16 cellular contexts compared by ENCODE assay signal in the genomic region with DNA sequence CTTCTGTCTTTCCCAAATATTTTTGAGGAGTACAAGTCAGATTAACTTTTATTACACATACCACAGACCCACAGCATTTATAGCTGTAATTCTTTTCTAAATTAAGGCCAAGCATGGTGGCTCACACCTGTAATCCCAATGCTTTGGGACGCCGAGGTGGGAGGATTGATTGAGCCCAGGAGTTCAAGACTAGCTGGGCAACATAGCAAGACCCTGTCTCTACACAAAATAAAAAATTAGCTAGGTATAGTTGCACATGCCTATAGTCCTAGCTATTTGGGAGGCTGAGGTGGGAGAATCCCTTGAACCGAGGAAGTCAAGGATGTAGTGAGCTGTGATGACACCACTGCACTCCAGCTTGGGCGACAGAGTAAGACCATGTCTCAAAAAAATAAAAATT. TPM values are rescaled to one million over a fixed set of nuclear protein-coding genes. Genes with fewer than 3 reads are reported as not detected.
DNase-seq lines count a peak whose midpoint lies in the region; ATAC-seq, FAIRE-seq and TF ChIP-seq lines count a peak whose summit lies in the region.
"Had no signal": no experiment of that assay in that cellular context is flagged by ENCODE, and none has a peak within 500 bp of the region (broad histone marks: within the 10 kb centered on the region; RNA-seq: fewer than 3 reads in every experiment).

No MANE protein-coding gene starts in this region.

- H3K36me3 Mint-ChIP-seq in WTC11 (peaks cover 11% of the 10 kb centered on the region), type B pancreatic cell (peaks cover 54% of the 10 kb centered on the region)
- peaks cover 37% of the 10 kb centered on the region for H3K36me3 Mint-ChIP-seq in activated naive CD8-positive, alpha-beta T cell treated with anti-CD3 and anti-CD28 coated beads, Interleukin-2, amount 50 U/mL, for 24 hours (ENCODE audit: low read depth)

- no peaks in the 10 kb centered on the region for H3F3A ChIP-seq in PC-3 (ENCODE audit: low read length, unreplicated experiment)

- H3K4me3 ChIP-seq in H1 (ENCODE audit: extremely low read depth in 1 of 4, insufficient read depth in 2 of 4, low read depth in 3 of 4, low read length in 4 of 4) = no peak overlapping the region
- H3K4me3 ChIP-seq in PC-3 (ENCODE audit: low read length) = no peak overlapping the region

- DNase-seq in GM12891 (ENCODE audit: insufficient read length, low spot score) (no peak), WTC11 (ENCODE audit: low spot score) (no peak), H1 (ENCODE audit: low read depth in 1 of 2, low spot score in 2 of 2) (no peak), type B pancreatic cell (ENCODE audit: extremely low spot score, unreplicated experiment) (no peak), iPS-NIHi11 (ENCODE audit: low spot score) (no peak), PC-3 (no peak)
- DNase-seq in activated naive CD8-positive, alpha-beta T cell treated with anti-CD3 and anti-CD28 coated beads, Interleukin-2, amount 50 U/mL, for 24 hours = no peak
- DNase-seq: C1 segment of cervical spinal cord; Caco-2; CD8-positive, alpha-beta T cell; DMS153; DND-41; GOT3; H7; HCEC 1CT had no signal

- no peak overlapping the region for H3K56ac ChIP-seq in H1 (replicated peaks; ENCODE audit: insufficient read length, low read depth, low read length)

- no peak overlapping the region for H3K18ac ChIP-seq in H1 (ENCODE audit: extremely low read depth, low read length)

- 0 out of 2 replicates have a peak overlapping the region, but pooled peaks have one; percentile 90 for H2BK15ac ChIP-seq in H1 (ENCODE audit: low read length)

- peak overlapping the region; percentile 25; the same call in 1 of the 2 replicates for H4K8ac ChIP-seq in H1 (ENCODE audit: extremely low read depth, insufficient read depth, low read length)

- no peaks in the 10 kb centered on the region for H3K9me3 ChIP-seq in H1 (ENCODE audit: insufficient read depth in 2 of 2, low read depth in 1 of 2, low read length in 1 of 2)
- H3K9me3 ChIP-seq in PC-3 (ENCODE audit: low read length) = no peaks in the 10 kb centered on the region
- H3K9me3 ChIP-seq: Caco-2 had no signal

- H2AFZ ChIP-seq in H1 (ENCODE audit: low read length) (no peak overlapping the region), PC-3 (ENCODE audit: low read length) (no peak overlapping the region)

- H2BK120ac ChIP-seq in H1 (replicated peaks; ENCODE audit: low read depth, low read length) = no peak overlapping the region

- FAIRE-seq in GM12891 (lab: Jason Lieb, UNC) = peak; percentile 48
- FAIRE-seq in H1 (lab: Jason Lieb, UNC) = no peak
- FAIRE-seq: G401.6 had no signal

- TF ChIP-seq CTCF in WTC11 (IDR thresholded peaks at IDR 0.05) = no peak
- no peak for TF ChIP-seq CTCF in H1 (IDR thresholded peaks at IDR 0.05; ENCODE audit: control extremely low read depth in 1 of 3, insufficient read depth in 1 of 3, low read depth in 1 of 3, low read length in 3 of 3)
- TF ChIP-seq CTCF in type B pancreatic cell (conservative IDR thresholded peaks at IDR 0.05) = no peak
- no peak for TF ChIP-seq CTCF in PC-3 (conservative IDR thresholded peaks at IDR 0.05; ENCODE audit: low read depth, low read length)

- H3K9me2 ChIP-seq in PC-3 (replicated peaks; ENCODE audit: low read length) = no peaks in the 10 kb centered on the region

- H4K20me1 ChIP-seq in H1 (replicated peaks in 1 of 2; ENCODE audit: control insufficient read depth in 1 of 2, insufficient read depth in 2 of 2, low read length in 2 of 2) = no peaks in the 10 kb centered on the region
- H4K20me1 ChIP-seq in PC-3 (ENCODE audit: low read length) = no peaks in the 10 kb centered on the region

- no peak overlapping the region for H2AK5ac ChIP-seq in H1 (ENCODE audit: low read depth, low read length)

- peaks cover 2% of the 10 kb centered on the region; the same call in 1 of the 2 replicates for H3K79me1 ChIP-seq in H1 (ENCODE audit: low read depth, low read length)

- peaks cover 48% of the 10 kb centered on the region for H3K4me1 Mint-ChIP-seq in WTC11
- H3K4me1 Mint-ChIP-seq in type B pancreatic cell (ENCODE audit: unreplicated experiment) = peaks cover 8% of the 10 kb centered on the region
- peaks cover 38% of the 10 kb centered on the region for H3K4me1 Mint-ChIP-seq in activated naive CD8-positive, alpha-beta T cell treated with anti-CD3 and anti-CD28 coated beads, Interleukin-2, amount 50 U/mL, for 24 hours

- no peak overlapping the region for H3K14ac ChIP-seq in H1 (ENCODE audit: insufficient read length)

- H3K27me3 Mint-ChIP-seq in WTC11 (ENCODE audit: low read depth) (no peaks in the 10 kb centered on the region), type B pancreatic cell (no peaks in the 10 kb centered on the region)
- no peaks in the 10 kb centered on the region for H3K27me3 Mint-ChIP-seq in activated naive CD8-positive, alpha-beta T cell treated with anti-CD3 and anti-CD28 coated beads, Interleukin-2, amount 50 U/mL, for 24 hours

- TF ChIP-seq POLR2A in GM12891 (IDR thresholded peaks at IDR 0.05; ENCODE audit: low read depth, low read length) (no peak), H1 (IDR thresholded peaks at IDR 0.05; ENCODE audit: control extremely low read depth in 1 of 2, low read depth in 2 of 2, low read length in 2 of 2) (no peak)

- no peak overlapping the region for H4K91ac ChIP-seq in H1 (replicated peaks; ENCODE audit: insufficient read length, low read length)

- CTCF ChIA-PET in WTC11 (lab: Charles Lee) (interaction anchor here (0.6 kb wide), 1 partner anchor 138 kb away, joined by 3 read pairs; no protein-coding TSS in a partner anchor), H1 (lab: Charles Lee; ENCODE audit: partially characterized antibody) (interaction anchor here (1.0 to 2.4 kb wide), 3 partner anchors 8 to 100 kb away, joined by 3 to 8 read pairs (median 3); no protein-coding TSS in a partner anchor), PC-3 (lab: Charles Lee) (no interaction called here)

- H3K4ac ChIP-seq in H1 (replicated peaks; ENCODE audit: insufficient read length, low read depth, low read length) = no peak overlapping the region

- no peak for TF ChIP-seq EP300 in H1 (IDR thresholded peaks at IDR 0.05; ENCODE audit: borderline replicate concordance in 1 of 2, low read depth in 2 of 2, low read length in 2 of 2)

- TF ChIP-seq RAD21 in H1 (IDR thresholded peaks at IDR 0.05 in 1 of 2, conservative IDR thresholded peaks at IDR 0.05 in 1 of 2; ENCODE audit: low read depth in 2 of 2, low read length in 2 of 2) = no peak

- H3K4me3 Mint-ChIP-seq in WTC11 (no peak overlapping the region), type B pancreatic cell (peak overlapping the region; percentile 27)
- no peak overlapping the region for H3K4me3 Mint-ChIP-seq in activated naive CD8-positive, alpha-beta T cell treated with anti-CD3 and anti-CD28 coated beads, Interleukin-2, amount 50 U/mL, for 24 hours
- H3K4me3 Mint-ChIP-seq: CD8-positive, alpha-beta T cell had no signal

- no peak overlapping the region for H2BK12ac ChIP-seq in H1 (ENCODE audit: low read depth, low read length)

- H3K4me2 ChIP-seq in H1 (ENCODE audit: insufficient read depth in 1 of 2, low read depth in 2 of 2, low read length in 2 of 2) (no peak overlapping the region), PC-3 (ENCODE audit: low read length) (no peak overlapping the region)

- H3K9me3 Mint-ChIP-seq in WTC11 (no peaks in the 10 kb centered on the region), type B pancreatic cell (no peaks in the 10 kb centered on the region)
- no peaks in the 10 kb centered on the region for H3K9me3 Mint-ChIP-seq in activated naive CD8-positive, alpha-beta T cell treated with anti-CD3 and anti-CD28 coated beads, Interleukin-2, amount 50 U/mL, for 24 hours
- H3K9me3 Mint-ChIP-seq: CD8-positive, alpha-beta T cell had no signal

- H3K36me3 ChIP-seq in H1 (ENCODE audit: control insufficient read depth in 2 of 4, insufficient read depth in 4 of 4, low read length in 3 of 4) (peaks cover 0 to 9% (median 1%) of the 10 kb centered on the region in 4 experiments; a peak in 2 of 8 replicates), PC-3 (ENCODE audit: low read depth, low read length) (no peaks in the 10 kb centered on the region)

- intact Hi-C loops in PC-3 (cut with micrococcal nuclease) = no loop called here

- H3K27me3 ChIP-seq in H1 (replicated peaks in 1 of 4; ENCODE audit: control insufficient read depth in 3 of 4, extremely low read depth in 1 of 4, insufficient read depth in 3 of 4, low read length in 3 of 4) (no peaks in the 10 kb centered on the region), PC-3 (ENCODE audit: low read length) (no peaks in the 10 kb centered on the region)

- H3K27ac ChIP-seq in H1 (ENCODE audit: low read depth, low read length) (no peak overlapping the region), PC-3 (ENCODE audit: low read length) (no peak overlapping the region)

- H2BK20ac ChIP-seq in H1 (ENCODE audit: low read length) = peak overlapping the region; percentile 62; the same call in 1 of the 2 replicates

- peaks cover 6% of the 10 kb centered on the region for H3K23me2 ChIP-seq in H1 (ENCODE audit: low read depth, low read length)

- H3K79me2 ChIP-seq in H1 (ENCODE audit: control insufficient read depth in 1 of 2, insufficient read depth in 2 of 2, low read length in 2 of 2) (peaks cover 8 to 90% of the 10 kb centered on the region in 2 experiments; a peak in 3 of 4 replicates), PC-3 (ENCODE audit: low read length) (peaks cover 40% of the 10 kb centered on the region)

- WGBS in H1 (ENCODE audit: extremely low coverage in 1 of 2, insufficient coverage in 1 of 2, insufficient read length in 1 of 2, insufficient replicate concordance in 2 of 2, low coverage in 1 of 2, low lambda C conversion rate in 2 of 2, missing lambda C conversion rate in 1 of 2), 2 experiments = 95% methylated on average over 4 of the region's 4 CpGs; no CpG with 5 or more reads in 1 of the 2 experiments

- no peak overlapping the region for H3K27ac Mint-ChIP-seq in WTC11
- no peak overlapping the region for H3K27ac Mint-ChIP-seq in type B pancreatic cell
- H3K27ac Mint-ChIP-seq in activated naive CD8-positive, alpha-beta T cell treated with anti-CD3 and anti-CD28 coated beads, Interleukin-2, amount 50 U/mL, for 24 hours = no peak overlapping the region
- H3K27ac Mint-ChIP-seq: CD8-positive, alpha-beta T cell had no signal

- H3K4me1 ChIP-seq in H1 (replicated peaks in 1 of 4; ENCODE audit: control insufficient read depth in 3 of 4, insufficient read depth in 4 of 4, low read length in 3 of 4) (peaks cover 0 to 8% (median 3%) of the 10 kb centered on the region in 4 experiments; a peak in 4 of 7 replicates), PC-3 (ENCODE audit: insufficient read depth, low read length) (peaks cover 12% of the 10 kb centered on the region; the same call in 1 of the 2 replicates)

- H4K5ac ChIP-seq in H1 (ENCODE audit: insufficient read length, low read depth, low read length) = no peak overlapping the region

- POLR2A ChIA-PET in WTC11 (lab: Charles Lee) (no interaction called here), H1 (lab: Charles Lee; ENCODE audit: partially characterized antibody) (interaction anchor here (1.6 kb wide), 1 partner anchor 11 kb away, joined by 7 read pairs; no protein-coding TSS in a partner anchor), PC-3 (lab: Charles Lee; ENCODE audit: unreplicated experiment) (no interaction called here)

- ATAC-seq in WTC11 (no peak), PC-3 (no peak)
- ATAC-seq in activated naive CD8-positive, alpha-beta T cell treated with anti-CD3 and anti-CD28 coated beads, Interleukin-2, amount 50 U/mL, for 24 hours = no peak
- ATAC-seq: CD8-positive, alpha-beta T cell had no signal

- no peak overlapping the region for H2BK5ac ChIP-seq in H1 (ENCODE audit: low read depth, low read length)

- BruUV-seq in PC-3 (replicated peaks; lab: Mats Ljungman, UMichigan) = no TSS peak

- no peak overlapping the region for H3K23ac ChIP-seq in H1 (ENCODE audit: insufficient read length)

- H3K9ac ChIP-seq in H1 (replicated peaks in 1 of 4; ENCODE audit: extremely low read depth in 1 of 4, low read depth in 3 of 4, low read length in 3 of 4) (no peak overlapping the region), PC-3 (ENCODE audit: low read length) (no peak overlapping the region)

RNA-seq across cellular contexts. Expression of gene DUSP16, which starts 7.0 kb away (rescaled TPM):
- polyA plus RNA-seq in GM12891 (2012; ENCODE audit: low read depth, missing spikeins) = 22.6 TPM
- total RNA-seq in WTC11 (2021) (51.9 to 52.5 TPM (median 52.4 TPM) in 3 replicates), type B pancreatic cell (ENCODE audit: low replicate concordance) (52.1 and 240 TPM in 2 replicates), PC-3 (2014; rRNA removed) (4.4 and 6.7 TPM in 2 replicates)
- 55.9 and 60.5 TPM in 2 replicates for total RNA-seq in H1 (2021; fragmentation: NEBNext Ultra II Directional; extraction: Animal tissue kit (Norgen Biotek cat#: 25700))
- polyA plus RNA-seq in H1 (2011; rRNA removed) = 24.1 and 31.6 TPM in 2 replicates
- polyA plus RNA-seq in H1 (2011; cell fraction: cytosol; rRNA removed) = 33.4 TPM
- polyA plus RNA-seq in H1 (2011; cell fraction: nucleus; rRNA removed) = 24.1 TPM
- polyA plus RNA-seq in H1 (2012, experiment 1 of 2) = 33.5 to 43.7 TPM (median 37.2 TPM) in 4 replicates
- polyA plus RNA-seq in H1 (2012, experiment 2 of 2) = 7.8 TPM
- polyA plus RNA-seq in H1 (2013, experiment 1 of 2) = 23.4 TPM
- polyA plus RNA-seq in H1 (2013, experiment 2 of 2) = 24.5 TPM
- 59.4 and 60.2 TPM in 2 replicates for polyA minus RNA-seq in H1 (2011; rRNA and poly(A)+ RNA removed)
- polyA minus RNA-seq in H1 (2011; cell fraction: cytosol; rRNA and poly(A)+ RNA removed) = 36.3 TPM
- polyA minus RNA-seq in H1 (2011; cell fraction: nucleus; rRNA and poly(A)+ RNA removed) = 25.1 TPM

RNA-seq across cellular contexts. Expression of gene CREBL2, which starts 56.0 kb away (rescaled TPM):
- polyA plus RNA-seq in GM12891 (2012; ENCODE audit: low read depth, missing spikeins) = 9.9 TPM
- total RNA-seq in WTC11 (2021) (17.3 to 19.0 TPM (median 18.9 TPM) in 3 replicates), type B pancreatic cell (ENCODE audit: low replicate concordance) (11.9 and 21.4 TPM in 2 replicates), PC-3 (2014; rRNA removed) (11.7 and 14.2 TPM in 2 replicates)
- 16.2 and 18.3 TPM in 2 replicates for total RNA-seq in H1 (2021; fragmentation: NEBNext Ultra II Directional; extraction: Animal tissue kit (Norgen Biotek cat#: 25700))
- 7.3 and 9.8 TPM in 2 replicates for polyA plus RNA-seq in H1 (2011; rRNA removed)
- polyA plus RNA-seq in H1 (2011; cell fraction: cytosol; rRNA removed) = 12.6 TPM
- 4.3 TPM for polyA plus RNA-seq in H1 (2011; cell fraction: nucleus; rRNA removed)
- polyA plus RNA-seq in H1 (2012, experiment 1 of 2) = 9.6 to 13.3 TPM (median 9.8 TPM) in 4 replicates
- polyA plus RNA-seq in H1 (2012, experiment 2 of 2) = 1.9 TPM
- polyA plus RNA-seq in H1 (2013, experiment 1 of 2) = 11.1 TPM
- 10.9 TPM for polyA plus RNA-seq in H1 (2013, experiment 2 of 2)
- 10.7 and 14.9 TPM in 2 replicates for polyA minus RNA-seq in H1 (2011; rRNA and poly(A)+ RNA removed)
- 8.5 TPM for polyA minus RNA-seq in H1 (2011; cell fraction: cytosol; rRNA and poly(A)+ RNA removed)
- 7.5 TPM for polyA minus RNA-seq in H1 (2011; cell fraction: nucleus; rRNA and poly(A)+ RNA removed)
